Comparison of ENCODE assay signal across 8 cellular contexts in genomic region chr5:79774171-79774854, GRCh38.
DNase-seq lines count a peak whose midpoint lies in the region; ATAC-seq and TF ChIP-seq lines count a peak whose summit lies in the region.

No MANE protein-coding gene starts in this region.

- H4K20me1 ChIP-seq in DND-41 (ENCODE audit: insufficient read depth, low read length) = no peaks in the 10 kb centered on the region

- H3K4me3 Mint-ChIP-seq in activated naive CD8-positive, alpha-beta T cell treated with anti-CD3 and anti-CD28 coated beads for 36 hours = no peak overlapping the region
- no peak overlapping the region for H3K4me3 Mint-ChIP-seq in stimulated activated memory B cell treated with anti-CD40 and anti-IgM and Interleukin-4, amounts not matched to agents 10 μg/mL and 1 μg/mL and 100 μg/mL, for 72 hours

- peak; percentile 62 for ATAC-seq in DND-41 (ENCODE audit: insufficient read depth, low read depth)
- ATAC-seq in GM21786 (IDR thresholded peaks at IDR 0.05; ENCODE audit: unreplicated experiment) = no peak
- ATAC-seq in stimulated activated memory B cell treated with anti-CD40 and anti-IgM and Interleukin-4, amounts not matched to agents 10 μg/mL and 1 μg/mL and 100 μg/mL, for 72 hours = no peak
- ATAC-seq in HG03457 (IDR thresholded peaks at IDR 0.05; ENCODE audit: unreplicated experiment) = no peak

- no peaks in the 10 kb centered on the region for H3K79me2 ChIP-seq in DND-41 (ENCODE audit: insufficient read depth, low read length)

- H3K9me3 Mint-ChIP-seq in activated naive CD8-positive, alpha-beta T cell treated with anti-CD3 and anti-CD28 coated beads for 36 hours = no peaks in the 10 kb centered on the region
- no peaks in the 10 kb centered on the region for H3K9me3 Mint-ChIP-seq in stimulated activated memory B cell treated with anti-CD40 and anti-IgM and Interleukin-4, amounts not matched to agents 10 μg/mL and 1 μg/mL and 100 μg/mL, for 72 hours

- H3K4me3 ChIP-seq in DND-41 (ENCODE audit: low read depth in 1 of 2, low read length in 2 of 2) = no peak overlapping the region

- H3K9ac ChIP-seq in DND-41 (ENCODE audit: low read depth, low read length) = no peak overlapping the region

- no peaks in the 10 kb centered on the region for H3K9me3 ChIP-seq in DND-41 (ENCODE audit: insufficient read depth, low read length, severe bottlenecking)

- H3K27me3 Mint-ChIP-seq in activated naive CD8-positive, alpha-beta T cell treated with anti-CD3 and anti-CD28 coated beads for 36 hours = no peaks in the 10 kb centered on the region
- peaks cover under 1% of the 10 kb centered on the region for H3K27me3 Mint-ChIP-seq in stimulated activated memory B cell treated with anti-CD40 and anti-IgM and Interleukin-4, amounts not matched to agents 10 μg/mL and 1 μg/mL and 100 μg/mL, for 72 hours

- no peak overlapping the region for H3K4me2 ChIP-seq in DND-41 (ENCODE audit: insufficient read depth, low read length)

- no peaks in the 10 kb centered on the region for H3K27me3 ChIP-seq in DND-41 (ENCODE audit: insufficient read depth, low read length, poor library complexity)

- DNase-seq in DND-41 = peak; percentile 29
- peak; percentile 17 for DNase-seq in HK-2 (ENCODE audit: unreplicated experiment)
- DNase-seq in activated naive CD8-positive, alpha-beta T cell treated with anti-CD3 and anti-CD28 coated beads for 36 hours = peak; percentile 6
- DNase-seq in kidney glomerular epithelial cell (lab: John Stamatoyannopoulos, UW) = peak; percentile 38
- no peak for DNase-seq in GM19238 (ENCODE audit: insufficient read length, low spot score)

- H3K4me1 ChIP-seq in DND-41 (ENCODE audit: insufficient read depth, low read length) = no peaks in the 10 kb centered on the region

- H3K4me1 Mint-ChIP-seq in activated naive CD8-positive, alpha-beta T cell treated with anti-CD3 and anti-CD28 coated beads for 36 hours = peaks cover 3% of the 10 kb centered on the region
- no peaks in the 10 kb centered on the region for H3K4me1 Mint-ChIP-seq in stimulated activated memory B cell treated with anti-CD40 and anti-IgM and Interleukin-4, amounts not matched to agents 10 μg/mL and 1 μg/mL and 100 μg/mL, for 72 hours

- H3K27ac ChIP-seq in DND-41 (ENCODE audit: low read length) = no peak overlapping the region

- H3K36me3 ChIP-seq in DND-41 (ENCODE audit: insufficient read depth, low read length) = no peaks in the 10 kb centered on the region

- TF ChIP-seq CTCF in DND-41 (IDR thresholded peaks at IDR 0.05; ENCODE audit: borderline replicate concordance, extremely low read depth, low read length, poor library complexity, severe bottlenecking) = peak; percentile 44

- H3K36me3 Mint-ChIP-seq in activated naive CD8-positive, alpha-beta T cell treated with anti-CD3 and anti-CD28 coated beads for 36 hours = peaks cover 2% of the 10 kb centered on the region
- H3K36me3 Mint-ChIP-seq in stimulated activated memory B cell treated with anti-CD40 and anti-IgM and Interleukin-4, amounts not matched to agents 10 μg/mL and 1 μg/mL and 100 μg/mL, for 72 hours = no peaks in the 10 kb centered on the region

- H2AFZ ChIP-seq in DND-41 (ENCODE audit: low read depth, low read length) = no peak overlapping the region

- no peak overlapping the region for H3K27ac Mint-ChIP-seq in activated naive CD8-positive, alpha-beta T cell treated with anti-CD3 and anti-CD28 coated beads for 36 hours
- H3K27ac Mint-ChIP-seq in stimulated activated memory B cell treated with anti-CD40 and anti-IgM and Interleukin-4, amounts not matched to agents 10 μg/mL and 1 μg/mL and 100 μg/mL, for 72 hours = no peak overlapping the region
